ENCODE assay signal across 1 cellular context in genomic region chr12:47228802-47229201, GRCh38.
TF ChIP-seq lines count a peak whose summit lies in the region.

No MANE protein-coding gene starts in this region.

TF ChIP-seq in HepG2, 621 proteins besides CTCF, POLR2A, EP300 and RAD21 (continued from another document):
- TF ChIP-seq IKZF5 (CRISPR knock-in tag; IDR thresholded peaks at IDR 0.05) (no peak), CEBPG (CRISPR knock-in tag; IDR thresholded peaks at IDR 0.05) (peak; percentile 23; the same call in 1 of the 2 replicates)
